16 cellular contexts compared by ENCODE assay signal in the genomic region with DNA sequence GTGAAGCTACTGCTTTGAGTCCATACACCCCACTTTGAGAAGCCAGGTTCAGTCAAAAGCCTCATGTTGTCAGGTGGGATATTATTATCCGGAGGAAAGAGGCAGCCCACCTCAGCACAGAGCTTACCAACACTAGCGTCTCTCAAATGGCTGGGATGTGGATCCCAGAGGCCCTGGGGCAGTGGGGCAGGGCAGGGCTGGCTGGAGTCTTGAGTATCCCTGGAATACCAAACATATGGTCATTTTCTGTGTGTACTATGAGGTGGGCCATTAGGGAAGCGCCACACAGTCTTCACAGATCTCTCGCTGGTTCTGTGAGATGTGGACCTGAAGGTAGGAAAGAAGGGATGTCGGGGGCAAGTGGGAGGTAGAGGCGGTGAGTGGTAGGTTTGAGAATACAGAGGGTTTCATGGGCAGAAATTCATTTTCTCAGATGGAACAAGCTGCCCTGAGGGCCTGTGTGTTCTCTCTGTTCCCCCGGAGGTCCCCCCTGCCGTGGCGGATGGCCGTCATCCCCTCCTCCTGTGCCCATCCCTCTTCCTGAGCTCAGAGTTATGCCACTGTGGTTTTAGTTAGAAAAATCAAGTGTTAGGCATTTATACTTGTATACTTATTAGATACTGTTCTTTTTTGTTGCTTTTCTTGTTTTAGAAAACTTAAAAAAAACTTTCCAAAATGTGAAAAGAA.
DNase-seq lines count a peak whose midpoint lies in the region; ATAC-seq and TF ChIP-seq lines count a peak whose summit lies in the region.
"Had no signal": no experiment of that assay in that cellular context is flagged by ENCODE, and none has a peak within 500 bp of the region (broad histone marks: within the 10 kb centered on the region; RNA-seq: fewer than 3 reads in every experiment).

No MANE protein-coding gene starts in this region.

- H2BK120ac ChIP-seq in IMR-90 (ENCODE audit: low read depth, low read length), result no peak overlapping the region

- H3K79me1 ChIP-seq in IMR-90 (ENCODE audit: low read depth in 1 of 2, low read length in 2 of 2), result peaks cover 11 to 54% of the 10 kb centered on the region in 2 experiments

- no peak for TF ChIP-seq POLR2A in IMR-90 (IDR thresholded peaks at IDR 0.05; ENCODE audit: low read depth, low read length)
- no peak for TF ChIP-seq POLR2A in gastrocnemius medialis (IDR thresholded peaks at IDR 0.05)

- no peak overlapping the region for H2BK20ac ChIP-seq in IMR-90 (ENCODE audit: low read depth, low read length)

- H2AK5ac ChIP-seq in IMR-90 (ENCODE audit: low read depth, low read length), result no peak overlapping the region; the same call in 1 of the 2 replicates

- H2AFZ ChIP-seq in IMR-90 (replicated peaks; ENCODE audit: low read length, poor library complexity), result no peak overlapping the region
- H2AFZ ChIP-seq: PC-9 had no signal

- no peak for DNase-seq in IMR-90
- DNase-seq in astrocyte of the spinal cord (ENCODE audit: low read depth, low spot score), result peak; percentile 54
- DNase-seq in iPS-NIHi11 (ENCODE audit: low spot score), result peak; percentile 50
- no peak for DNase-seq in gastrocnemius medialis
- DNase-seq in HT-29 (ENCODE audit: low spot score), result no peak
- DNase-seq: DMS153, EL, Karpas-422, MG63, NCI-H1105 treated with DMSO at 0.1 percent for 48 hours, NCI-H1930, NCI-H2171, PC-9 had no signal

- no peak overlapping the region for H3K23ac ChIP-seq in IMR-90 (ENCODE audit: low read depth, low read length)

- BruUV-seq in IMR-90 (replicated peaks; lab: Mats Ljungman, UMichigan), result no TSS peak

- no CpG with 5 or more reads among the region's 10 CpGs for WGBS in IMR-90 (ENCODE audit: extremely low coverage in 2 of 2, insufficient read length in 1 of 2), 2 experiments

- no peak overlapping the region for H3K18ac ChIP-seq in IMR-90 (ENCODE audit: low read depth, low read length)

- H3K9ac ChIP-seq in IMR-90 (ENCODE audit: low read depth, low read length), result no peak overlapping the region

- no peak overlapping the region for H2BK15ac ChIP-seq in IMR-90 (ENCODE audit: low read depth, low read length)

- H3K27ac ChIP-seq in IMR-90 (ENCODE audit: insufficient read depth, low read length) (no peak overlapping the region), gastrocnemius medialis (peak overlapping the region; percentile 85 to 90 (median 86))
- H3K27ac ChIP-seq: PC-9 had no signal

- H2BK5ac ChIP-seq in IMR-90 (ENCODE audit: low read depth, low read length, poor library complexity, severe bottlenecking), result no peak overlapping the region

- ATAC-seq in IMR-90 (ENCODE audit: low read depth) (no peak), gastrocnemius medialis (no peak), GM21529 (IDR thresholded peaks at IDR 0.05; ENCODE audit: unreplicated experiment) (no peak), GM19463 (IDR thresholded peaks at IDR 0.05; ENCODE audit: unreplicated experiment) (no peak)
- ATAC-seq: HCT116 had no signal

- 0 out of 2 replicates have a peak overlapping the region, but pooled peaks have one; percentile 19 for H3K4ac ChIP-seq in IMR-90 (ENCODE audit: low read depth, low read length)

- dilution Hi-C loops in IMR-90 (cut with HindIII; ENCODE audit: low sequenced_read_pairs, unreplicated experiment), result no loop called here

- H3K9me1 ChIP-seq in IMR-90 (ENCODE audit: insufficient read depth, low read length), result peaks cover 8% of the 10 kb centered on the region

- H2AK9ac ChIP-seq in IMR-90 (replicated peaks; ENCODE audit: low read depth, low read length, poor library complexity), result no peak overlapping the region

- H4K20me1 ChIP-seq in IMR-90 (ENCODE audit: insufficient read depth, low read length), result no peaks in the 10 kb centered on the region

- no peak overlapping the region for H3K4me3 ChIP-seq in IMR-90 (ENCODE audit: insufficient read depth, low read depth, low read length)
- no peak overlapping the region for H3K4me3 ChIP-seq in astrocyte of the spinal cord (ENCODE audit: low read depth, low read length)
- no peak overlapping the region for H3K4me3 ChIP-seq in gastrocnemius medialis
- H3K4me3 ChIP-seq: MG63, PC-9 had no signal

- H3K9me3 ChIP-seq in IMR-90 (ENCODE audit: control insufficient read depth, insufficient read depth, low read length) (no peaks in the 10 kb centered on the region), gastrocnemius medialis (no peaks in the 10 kb centered on the region)
- H3K9me3 ChIP-seq: MG63 had no signal

- H4K8ac ChIP-seq in IMR-90 (ENCODE audit: low read depth in 2 of 2, low read length in 2 of 2), result no peak overlapping the region

- in situ Hi-C loops in IMR-90 (cut with MboI; ENCODE audit: low sequenced_read_pairs), result no loop called here
- in situ Hi-C loops in astrocyte of the spinal cord (cut with HindIII; ENCODE audit: low sequenced_read_pairs), result no loop called here
- in situ Hi-C loops in gastrocnemius medialis (cut with MboI; ENCODE audit: low sequenced_read_pairs in 4 of 4), result no loop called here

- CTCF ChIA-PET in IMR-90 (lab: Yijun Ruan, JAX), result no interaction called here

- H3K56ac ChIP-seq in IMR-90 (ENCODE audit: extremely low read depth, insufficient read depth, low read length), result no peak overlapping the region

- TF ChIP-seq CTCF in IMR-90 (conservative IDR thresholded peaks at IDR 0.05; ENCODE audit: low read depth, low read length), result no peak
- no peak for TF ChIP-seq CTCF in astrocyte of the spinal cord (IDR thresholded peaks at IDR 0.05; ENCODE audit: low read depth, low read length)
- TF ChIP-seq CTCF in gastrocnemius medialis (IDR thresholded peaks at IDR 0.05 in 4 of 5, conservative IDR thresholded peaks at IDR 0.05 in 1 of 5), result no peak

- POLR2A ChIA-PET in IMR-90 (lab: Charles Lee; ENCODE audit: unreplicated experiment), result no interaction called here

- no peaks in the 10 kb centered on the region for H3K27me3 ChIP-seq in IMR-90 (ENCODE audit: control insufficient read depth, insufficient read depth, low read length)
- no peaks in the 10 kb centered on the region for H3K27me3 ChIP-seq in gastrocnemius medialis
- H3K27me3 ChIP-seq: MG63 had no signal

- H4K5ac ChIP-seq in IMR-90 (ENCODE audit: low read depth, low read length), result no peak overlapping the region

- H3K4me1 ChIP-seq in IMR-90 (ENCODE audit: control insufficient read depth, insufficient read depth, low read length), result peaks cover 12% of the 10 kb centered on the region
- H3K4me1 ChIP-seq in gastrocnemius medialis, result peaks cover 26 to 37% of the 10 kb centered on the region in 2 donors

- no peak for TF ChIP-seq RAD21 in IMR-90 (IDR thresholded peaks at IDR 0.05; ENCODE audit: low read length)

- no peak overlapping the region for H3K4me2 ChIP-seq in IMR-90 (ENCODE audit: low read depth, low read length)
- H3K4me2 ChIP-seq: PC-9 had no signal

- no peak overlapping the region; the same call in 1 of the 2 replicates for H3K14ac ChIP-seq in IMR-90 (replicated peaks; ENCODE audit: low read depth, low read length)

- no peak overlapping the region for H4K91ac ChIP-seq in IMR-90 (ENCODE audit: insufficient read depth, low read depth, low read length)

- H3K36me3 ChIP-seq in IMR-90 (ENCODE audit: control insufficient read depth, insufficient read depth, low read length) (peaks cover 2% of the 10 kb centered on the region; the same call in 1 of the 2 replicates), gastrocnemius medialis (peaks cover 0 to 27% of the 10 kb centered on the region in 2 donors)

- intact Hi-C loops in IMR-90 (cut with micrococcal nuclease) (no loop called here), gastrocnemius medialis (cut with DNase I; ENCODE audit: low total_unique reads) (no loop called here)

TF ChIP-seq in IMR-90, 13 proteins besides CTCF, POLR2A, EP300 and RAD21:
- no peak for TF ChIP-seq CEBPB (IDR thresholded peaks at IDR 0.05; ENCODE audit: low read depth, low read length)
- TF ChIP-seq RCOR1 (IDR thresholded peaks at IDR 0.05; ENCODE audit: insufficient replicate concordance, low read length), result no peak
- TF ChIP-seq SMC3 (IDR thresholded peaks at IDR 0.05; ENCODE audit: low read depth, low read length), result no peak
- TF ChIP-seq CHD1 (IDR thresholded peaks at IDR 0.05; ENCODE audit: low read depth, low read length), result no peak
- no peak for TF ChIP-seq MAFK (IDR thresholded peaks at IDR 0.05; ENCODE audit: low read depth, low read length)
- TF ChIP-seq RFX5 (IDR thresholded peaks at IDR 0.05; ENCODE audit: low read depth, low read length), result no peak
- TF ChIP-seq USF2 (IDR thresholded peaks at IDR 0.05; ENCODE audit: low read depth, low read length), result no peak
- TF ChIP-seq MAZ (IDR thresholded peaks at IDR 0.05; ENCODE audit: borderline replicate concordance, low read depth, low read length), result no peak
- TF ChIP-seq NFE2L2 (IDR thresholded peaks at IDR 0.05; ENCODE audit: low read depth, low read length), result no peak
- TF ChIP-seq, protein P1, sequence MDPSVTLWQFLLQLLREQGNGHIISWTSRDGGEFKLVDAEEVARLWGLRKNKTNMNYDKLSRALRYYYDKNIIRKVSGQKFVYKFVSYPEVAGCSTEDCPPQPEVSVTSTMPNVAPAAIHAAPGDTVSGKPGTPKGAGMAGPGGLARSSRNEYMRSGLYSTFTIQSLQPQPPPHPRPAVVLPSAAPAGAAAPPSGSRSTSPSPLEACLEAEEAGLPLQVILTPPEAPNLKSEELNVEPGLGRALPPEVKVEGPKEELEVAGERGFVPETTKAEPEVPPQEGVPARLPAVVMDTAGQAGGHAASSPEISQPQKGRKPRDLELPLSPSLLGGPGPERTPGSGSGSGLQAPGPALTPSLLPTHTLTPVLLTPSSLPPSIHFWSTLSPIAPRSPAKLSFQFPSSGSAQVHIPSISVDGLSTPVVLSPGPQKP (IDR thresholded peaks at IDR 0.05; ENCODE audit: borderline replicate concordance, low read depth, low read length), result no peak
- TF ChIP-seq MXI1 (IDR thresholded peaks at IDR 0.05; ENCODE audit: borderline replicate concordance, low read depth, low read length), result no peak
- no peak for TF ChIP-seq FOS (IDR thresholded peaks at IDR 0.05; ENCODE audit: low read depth, low read length)
- TF ChIP-seq BHLHE40 (IDR thresholded peaks at IDR 0.05; ENCODE audit: low read depth, low read length), result no peak

Comparison
In these comparisons a context has a peak if more than half of its experiments do, and no peak if none do; other contexts are left out.
1. DNase-seq: peak in astrocyte of the spinal cord (single experiment) and iPS-NIHi11 (single experiment); none in IMR-90 (single experiment), gastrocnemius medialis (0 of 2) and HT-29 (single experiment).